ENCODE assay signal across 9 cellular contexts in genomic region chr6:27146706-27147507, GRCh38.
DNase-seq lines count a peak whose midpoint lies in the region; ATAC-seq and TF ChIP-seq lines count a peak whose summit lies in the region.
"Had no signal": no experiment of that assay in that cellular context is flagged by ENCODE, and none has a peak within 500 bp of the region (broad histone marks: within the 10 kb centered on the region; RNA-seq: fewer than 3 reads in every experiment).

No MANE protein-coding gene starts in this region.

- H3K9me3 ChIP-seq in mesodermal cell (ENCODE audit: control insufficient read depth, low read length) = no peaks in the 10 kb centered on the region

- H3K27me3 Mint-ChIP-seq in activated CD8-positive, alpha-beta memory T cell treated with anti-CD3 and anti-CD28 coated beads, Interleukin-2, amount 10 ng/mL, durations not matched to agents 7 days and 5 days = no peaks in the 10 kb centered on the region
- H3K27me3 Mint-ChIP-seq: stimulated activated naive CD8-positive, alpha-beta T cell treated with anti-CD3 and anti-CD28 coated beads, Interleukin-15, Interleukin-2, amounts not matched to agents 100 ng/mL and 50 ng/mL, for 24 hours had no signal

- peak; percentile 59 for ATAC-seq in GM21367 (IDR thresholded peaks at IDR 0.05; ENCODE audit: unreplicated experiment)
- ATAC-seq in activated CD8-positive, alpha-beta memory T cell treated with anti-CD3 and anti-CD28 coated beads, Interleukin-2, amount 10 ng/mL, durations not matched to agents 7 days and 5 days = peak; percentile 68

- no peak overlapping the region for H3K4me3 Mint-ChIP-seq in activated CD8-positive, alpha-beta memory T cell treated with anti-CD3 and anti-CD28 coated beads, Interleukin-2, amount 10 ng/mL, durations not matched to agents 7 days and 5 days
- H3K4me3 Mint-ChIP-seq: stimulated activated naive CD8-positive, alpha-beta T cell treated with anti-CD3 and anti-CD28 coated beads, Interleukin-15, Interleukin-2, amounts not matched to agents 100 ng/mL and 50 ng/mL, for 24 hours had no signal

- H3K4me3 ChIP-seq in epithelial cell of esophagus (ENCODE audit: low read length) = peak overlapping the region; percentile 86
- H3K4me3 ChIP-seq in mesodermal cell (ENCODE audit: extremely low read depth, insufficient read depth, low read length, poor library complexity, severe bottlenecking) = peak overlapping the region; percentile 67

- CTCF ChIA-PET in activated CD8-positive, alpha-beta memory T cell treated with anti-CD3 and anti-CD28 coated beads, Interleukin-2, amount 10 ng/mL, durations not matched to agents 7 days and 5 days (lab: Charles Lee) = interaction anchor here (0.6 to 5.8 kb wide), 16 partner anchors 9 to 1209 kb away, joined by 3 to 42 read pairs (median 4); a partner anchor contains a TSS

- peaks cover 25% of the 10 kb centered on the region for H3K4me1 Mint-ChIP-seq in activated CD8-positive, alpha-beta memory T cell treated with anti-CD3 and anti-CD28 coated beads, Interleukin-2, amount 10 ng/mL, durations not matched to agents 7 days and 5 days

- H3K27ac ChIP-seq in mesodermal cell (ENCODE audit: low read depth, low read length, severe bottlenecking) = peak overlapping the region; percentile 97

- no peaks in the 10 kb centered on the region for H3K9me3 Mint-ChIP-seq in activated CD8-positive, alpha-beta memory T cell treated with anti-CD3 and anti-CD28 coated beads, Interleukin-2, amount 10 ng/mL, durations not matched to agents 7 days and 5 days (ENCODE audit: low read depth)
- H3K9me3 Mint-ChIP-seq: stimulated activated naive CD8-positive, alpha-beta T cell treated with anti-CD3 and anti-CD28 coated beads, Interleukin-15, Interleukin-2, amounts not matched to agents 100 ng/mL and 50 ng/mL, for 24 hours had no signal

- H3K36me3 Mint-ChIP-seq in activated CD8-positive, alpha-beta memory T cell treated with anti-CD3 and anti-CD28 coated beads, Interleukin-2, amount 10 ng/mL, durations not matched to agents 7 days and 5 days = peaks cover 5% of the 10 kb centered on the region

- TF ChIP-seq CTCF in epithelial cell of esophagus (IDR thresholded peaks at IDR 0.05; ENCODE audit: insufficient read depth, low read depth, low read length, missing control alignments) = no peak

- H3K4me1 ChIP-seq in mesodermal cell (ENCODE audit: control insufficient read depth, insufficient read depth, low read length, poor library complexity, severe bottlenecking) = no peaks in the 10 kb centered on the region

- peaks cover 3% of the 10 kb centered on the region for H3K36me3 ChIP-seq in mesodermal cell (ENCODE audit: control insufficient read depth, insufficient read depth, low read length)

- WGBS in mesodermal cell (ENCODE audit: insufficient coverage in 2 of 2), 2 experiments = 0 to 1% methylated on average over 33 to 40 of the region's 51 CpGs

- DNase-seq in D341Med (ENCODE audit: low spot score) (peak; percentile 76), HS-27A (ENCODE audit: low read depth) (peak; percentile 99), NOMO-1 (lab: John Stamatoyannopoulos, UW; ENCODE audit: unreplicated experiment in 2 of 2) (peak; percentile 93 to 97), epithelial cell of esophagus (ENCODE audit: low read depth) (peak; percentile 99)
- peak; percentile 92 for DNase-seq in activated CD8-positive, alpha-beta memory T cell treated with anti-CD3 and anti-CD28 coated beads, Interleukin-2, amount 10 ng/mL, durations not matched to agents 7 days and 5 days
- peak; percentile 71 to 72 for DNase-seq in stimulated activated CD8-positive, alpha-beta memory T cell treated with anti-CD3 and anti-CD28 coated beads, Interleukin-2, amount 100 ng/mL, for 48 hours (ENCODE audit: low read depth in 2 of 2)

- no peak overlapping the region for H3K27ac Mint-ChIP-seq in activated CD8-positive, alpha-beta memory T cell treated with anti-CD3 and anti-CD28 coated beads, Interleukin-2, amount 10 ng/mL, durations not matched to agents 7 days and 5 days

Comparison
In these comparisons a context has a peak if more than half of its experiments do, and no peak if none do; other contexts are left out.
1. Peak in every context shown above with its lines: DNase-seq, ATAC-seq, H3K4me3 ChIP-seq and H3K27ac ChIP-seq.